In genomic region chr3:193782280-193782654, GRCh38 we compare ENCODE assay signal across 15 cellular contexts.
DNase-seq lines count a peak whose midpoint lies in the region; ATAC-seq and TF ChIP-seq lines count a peak whose summit lies in the region.
"Had no signal": no experiment of that assay in that cellular context is flagged by ENCODE, and none has a peak within 500 bp of the region (broad histone marks: within the 10 kb centered on the region; RNA-seq: fewer than 3 reads in every experiment).

No MANE protein-coding gene starts in this region.

- H3K27me3 ChIP-seq in SJSA1 (replicated peaks) (no peaks in the 10 kb centered on the region), foreskin keratinocyte (no peaks in the 10 kb centered on the region)

- peak overlapping the region; percentile 94 for H3K27ac Mint-ChIP-seq in progenitor cell of endocrine pancreas
- H3K27ac Mint-ChIP-seq in activated CD8-positive, alpha-beta T cell treated with anti-CD3 and anti-CD28 coated beads, Interleukin-2, amount 10 ng/mL, durations not matched to agents 7 days and 5 days, result no peak overlapping the region
- H3K27ac Mint-ChIP-seq: activated CD4-positive, alpha-beta memory T cell treated with anti-CD3 and anti-CD28 coated beads, Interleukin-2, amount 10 ng/mL, durations not matched to agents 7 days and 5 days; activated naive CD4-positive, alpha-beta T cell treated with anti-CD3 and anti-CD28 coated beads for 36 hours; T-cell had no signal

- peaks cover 39% of the 10 kb centered on the region for H3K4me1 Mint-ChIP-seq in progenitor cell of endocrine pancreas (ENCODE audit: low read depth)
- H3K4me1 Mint-ChIP-seq in activated CD8-positive, alpha-beta T cell treated with anti-CD3 and anti-CD28 coated beads, Interleukin-2, amount 10 ng/mL, durations not matched to agents 7 days and 5 days (ENCODE audit: low read depth), result no peaks in the 10 kb centered on the region
- H3K4me1 Mint-ChIP-seq: T-cell had no signal

- DNase-seq in H4 (ENCODE audit: low spot score), result peak; percentile 90
- peak; percentile 65 to 69 for DNase-seq in SJSA1 (ENCODE audit: low read depth in 1 of 2, low spot score in 2 of 2)
- DNase-seq in foreskin keratinocyte, result peak; percentile 87 to 96
- DNase-seq in progenitor cell of endocrine pancreas (ENCODE audit: low spot score, unreplicated experiment), result peak; percentile 38
- DNase-seq in activated CD8-positive, alpha-beta T cell treated with anti-CD3 and anti-CD28 coated beads, Interleukin-2, amount 10 ng/mL, durations not matched to agents 7 days and 5 days, result no peak
- DNase-seq in NCI-H1436 treated with DMSO at 0.1 percent for 48 hours (lab: John Stamatoyannopoulos, UW), result no peak
- DNase-seq in NCI-H2081 treated with DMSO at 0.1 percent for 48 hours (lab: John Stamatoyannopoulos, UW), result no peak
- DNase-seq: activated CD4-positive, alpha-beta memory T cell treated with anti-CD3 and anti-CD28 coated beads, Interleukin-2, amount 10 ng/mL, durations not matched to agents 7 days and 5 days; activated naive CD4-positive, alpha-beta T cell treated with anti-CD3 and anti-CD28 coated beads for 36 hours; CD4-positive, CD25-positive, alpha-beta regulatory T cell; cortex of kidney; GOT3; NCI-H748 treated with DMSO at 0.1 percent for 48 hours; T-cell had no signal

- H3K27me3 Mint-ChIP-seq in progenitor cell of endocrine pancreas, result peaks cover 18% of the 10 kb centered on the region
- peaks cover 32% of the 10 kb centered on the region for H3K27me3 Mint-ChIP-seq in activated CD8-positive, alpha-beta T cell treated with anti-CD3 and anti-CD28 coated beads, Interleukin-2, amount 10 ng/mL, durations not matched to agents 7 days and 5 days (ENCODE audit: low read depth)

- no peak overlapping the region for H3K4me3 ChIP-seq in SJSA1

- H3K27ac ChIP-seq in SJSA1, result 0 out of 2 replicates have a peak overlapping the region, but pooled peaks have one; percentile 11
- H3K27ac ChIP-seq in foreskin keratinocyte, result peak overlapping the region; percentile 100

- peak overlapping the region; percentile 25 for H3K4me3 Mint-ChIP-seq in progenitor cell of endocrine pancreas (ENCODE audit: low read depth)
- H3K4me3 Mint-ChIP-seq in activated CD8-positive, alpha-beta T cell treated with anti-CD3 and anti-CD28 coated beads, Interleukin-2, amount 10 ng/mL, durations not matched to agents 7 days and 5 days, result no peak overlapping the region
- H3K4me3 Mint-ChIP-seq: activated CD4-positive, alpha-beta memory T cell treated with anti-CD3 and anti-CD28 coated beads, Interleukin-2, amount 10 ng/mL, durations not matched to agents 7 days and 5 days; activated naive CD4-positive, alpha-beta T cell treated with anti-CD3 and anti-CD28 coated beads for 36 hours; CD4-positive, CD25-positive, alpha-beta regulatory T cell; T-cell had no signal

- no peaks in the 10 kb centered on the region for H3K9me3 ChIP-seq in SJSA1 (replicated peaks)

- peak; percentile 74 for ATAC-seq in foreskin keratinocyte
- no peak for ATAC-seq in HG02973 (IDR thresholded peaks at IDR 0.05; ENCODE audit: unreplicated experiment)
- ATAC-seq in activated CD8-positive, alpha-beta T cell treated with anti-CD3 and anti-CD28 coated beads, Interleukin-2, amount 10 ng/mL, durations not matched to agents 7 days and 5 days, result no peak
- ATAC-seq: T-cell had no signal

- peak; percentile 36 for TF ChIP-seq CTCF in foreskin keratinocyte (conservative IDR thresholded peaks at IDR 0.05)
- TF ChIP-seq CTCF in progenitor cell of endocrine pancreas (IDR thresholded peaks at IDR 0.05; ENCODE audit: unreplicated experiment), result no peak

- H3K36me3 Mint-ChIP-seq in progenitor cell of endocrine pancreas (ENCODE audit: insufficient read depth), result no peaks in the 10 kb centered on the region
- no peaks in the 10 kb centered on the region for H3K36me3 Mint-ChIP-seq in activated CD8-positive, alpha-beta T cell treated with anti-CD3 and anti-CD28 coated beads, Interleukin-2, amount 10 ng/mL, durations not matched to agents 7 days and 5 days (ENCODE audit: low read depth)
- H3K36me3 Mint-ChIP-seq: CD4-positive, CD25-positive, alpha-beta regulatory T cell; T-cell had no signal

- no peaks in the 10 kb centered on the region for H3K36me3 ChIP-seq in SJSA1

- H3K9me3 Mint-ChIP-seq in progenitor cell of endocrine pancreas (ENCODE audit: low read depth), result no peaks in the 10 kb centered on the region
- no peaks in the 10 kb centered on the region for H3K9me3 Mint-ChIP-seq in activated CD8-positive, alpha-beta T cell treated with anti-CD3 and anti-CD28 coated beads, Interleukin-2, amount 10 ng/mL, durations not matched to agents 7 days and 5 days (ENCODE audit: insufficient read depth)
- H3K9me3 Mint-ChIP-seq: activated CD4-positive, alpha-beta memory T cell treated with anti-CD3 and anti-CD28 coated beads, Interleukin-2, amount 10 ng/mL, durations not matched to agents 7 days and 5 days; activated naive CD4-positive, alpha-beta T cell treated with anti-CD3 and anti-CD28 coated beads for 36 hours; CD4-positive, CD25-positive, alpha-beta regulatory T cell; T-cell had no signal

- POLR2A ChIA-PET in activated CD8-positive, alpha-beta T cell treated with anti-CD3 and anti-CD28 coated beads, Interleukin-2, amount 10 ng/mL, durations not matched to agents 7 days and 5 days (lab: Charles Lee), result no interaction called here

- H3K4me1 ChIP-seq in SJSA1 (replicated peaks), result peaks cover 37% of the 10 kb centered on the region
- H3K4me1 ChIP-seq in foreskin keratinocyte, result peaks cover 30% of the 10 kb centered on the region

- CTCF ChIA-PET in activated CD8-positive, alpha-beta T cell treated with anti-CD3 and anti-CD28 coated beads, Interleukin-2, amount 10 ng/mL, durations not matched to agents 7 days and 5 days (lab: Charles Lee), result no interaction called here

Comparison
In these comparisons a context has a peak if more than half of its experiments do, and no peak if none do; other contexts are left out.
1. DNase-seq: peak in H4 (single experiment), SJSA1 (2 of 2), foreskin keratinocyte (2 of 2) and progenitor cell of endocrine pancreas (single experiment); none in activated CD8-positive, alpha-beta T cell treated with anti-CD3 and anti-CD28 coated beads, Interleukin-2, amount 10 ng/mL, durations not matched to agents 7 days and 5 days (single experiment), NCI-H1436 treated with DMSO at 0.1 percent for 48 hours (single experiment) and NCI-H2081 treated with DMSO at 0.1 percent for 48 hours (single experiment).